16 cellular contexts compared by ENCODE assay signal in genomic region chr19:50837300-50837699, GRCh38. TPM values are rescaled to one million over a fixed set of nuclear protein-coding genes. Genes with fewer than 3 reads are reported as not detected.
DNase-seq lines count a peak whose midpoint lies in the region; ATAC-seq and TF ChIP-seq lines count a peak whose summit lies in the region.
"Had no signal": no experiment of that assay in that cellular context is flagged by ENCODE, and none has a peak within 500 bp of the region (broad histone marks: within the 10 kb centered on the region; RNA-seq: fewer than 3 reads in every experiment).

No MANE protein-coding gene starts in this region.

- TF ChIP-seq CTCF in Calu3 (IDR thresholded peaks at IDR 0.05; ENCODE audit: unreplicated experiment) (no peak), mucosa of descending colon (IDR thresholded peaks at IDR 0.05) (no peak)

- CTCF ChIA-PET in Calu3 (lab: Charles Lee) = no interaction called here
- CTCF ChIA-PET in T-cell (lab: Charles Lee) = no interaction called here

- H3K36me3 ChIP-seq in BLaER1 = no peaks in the 10 kb centered on the region
- no peaks in the 10 kb centered on the region for H3K36me3 ChIP-seq in mucosa of descending colon (ENCODE audit: low read depth)
- H3K36me3 ChIP-seq: cardiac muscle cell had no signal

- H4K20me1 ChIP-seq in BLaER1 = no peaks in the 10 kb centered on the region

- no TSS peak for BruUV-seq in Calu3 (replicated peaks; lab: Mats Ljungman, UMichigan)

- POLR2A ChIA-PET in T-cell (lab: Charles Lee) = interaction anchor here in 1 of 2 donors (0.7 kb wide), 1 partner anchor 110 kb away, joined by 6 read pairs; no protein-coding TSS in a partner anchor

- H3K27ac Mint-ChIP-seq in Calu3 (ENCODE audit: unreplicated experiment) (peak overlapping the region; percentile 86), T-cell (no peak overlapping the region)
- H3K27ac Mint-ChIP-seq: activated naive CD4-positive, alpha-beta T cell treated with anti-CD3 and anti-CD28 coated beads for 36 hours; CD8-positive, alpha-beta T cell had no signal

- H3K4me1 ChIP-seq in BLaER1 (peaks cover 39% of the 10 kb centered on the region), mucosa of descending colon (ENCODE audit: low read depth) (peaks cover 7% of the 10 kb centered on the region)

- H3K27me3 Mint-ChIP-seq in Calu3 (ENCODE audit: unreplicated experiment) (peaks cover 87% of the 10 kb centered on the region), T-cell (peaks cover 53% of the 10 kb centered on the region in 2 donors)

- H3K4me2 ChIP-seq in BLaER1 = peak overlapping the region; percentile 96

- H3K27ac ChIP-seq in BLaER1 = no peak overlapping the region
- H3K27ac ChIP-seq: cardiac muscle cell had no signal

- H3K27me3 ChIP-seq in BLaER1 = no peaks in the 10 kb centered on the region

- H3K9ac ChIP-seq in BLaER1 = no peak overlapping the region

- no peak for DNase-seq in Calu3
- DNase-seq in T-cell = no peak
- peak in 2 of 3 donors; percentile 64 to 67 for DNase-seq in mucosa of descending colon
- no peak for DNase-seq in retina
- DNase-seq in NCI-H2107 (lab: John Stamatoyannopoulos, UW) = no peak
- DNase-seq: activated CD8-positive, alpha-beta memory T cell treated with anti-CD3 and anti-CD28 coated beads for 24 hours; activated naive CD4-positive, alpha-beta T cell treated with anti-CD3 and anti-CD28 coated beads for 36 hours; CD8-positive, alpha-beta T cell; NCI-H524 had no signal

- H3K4me1 Mint-ChIP-seq in Calu3 (ENCODE audit: low read depth, unreplicated experiment) = peaks cover 12% of the 10 kb centered on the region
- peaks cover 8 to 17% (median 14%) of the 10 kb centered on the region in 3 donors for H3K4me1 Mint-ChIP-seq in T-cell

- ATAC-seq in T-cell (replicated peaks in 1 of 4) (no peak), mucosa of descending colon (peak; percentile 51), GM19395 (IDR thresholded peaks at IDR 0.05; ENCODE audit: unreplicated experiment) (no peak), GM18867 (IDR thresholded peaks at IDR 0.05; ENCODE audit: unreplicated experiment) (no peak)
- ATAC-seq: CD8-positive, alpha-beta T cell had no signal

- peaks cover 24% of the 10 kb centered on the region for H3K36me3 Mint-ChIP-seq in Calu3 (ENCODE audit: insufficient read depth, unreplicated experiment)
- H3K36me3 Mint-ChIP-seq in T-cell = no peaks in the 10 kb centered on the region
- H3K36me3 Mint-ChIP-seq: CD8-positive, alpha-beta T cell had no signal

- H3K4me3 Mint-ChIP-seq in Calu3 (ENCODE audit: low read depth, unreplicated experiment) (peak overlapping the region; percentile 79), T-cell (peak overlapping the region in 2 of 3 donors; percentile 10 to 82)

- H3K9me3 ChIP-seq in BLaER1 (peaks cover 6% of the 10 kb centered on the region), mucosa of descending colon (no peaks in the 10 kb centered on the region)

- H3K9me3 Mint-ChIP-seq in Calu3 (ENCODE audit: low read depth, unreplicated experiment) (no peaks in the 10 kb centered on the region), T-cell (peaks cover 0 to 7% (median 5%) of the 10 kb centered on the region in 3 donors)
- H3K9me3 Mint-ChIP-seq: activated naive CD4-positive, alpha-beta T cell treated with anti-CD3 and anti-CD28 coated beads for 36 hours had no signal

- intact Hi-C loops in Calu3 (cut with micrococcal nuclease; ENCODE audit: unreplicated experiment) (no loop called here), mucosa of descending colon (cut with DNase I, micrococcal nuclease) (no loop called here)

- H3K4me3 ChIP-seq in BLaER1 (no peak overlapping the region), mucosa of descending colon (no peak overlapping the region)
- H3K4me3 ChIP-seq: cardiac muscle cell had no signal

RNA-seq across cellular contexts. Expression of gene KLK15, which starts 3.9 kb away (rescaled TPM):
- total RNA-seq in Calu3 (2022) = not detected in 2 replicates
- not detected for total RNA-seq in T-cell
- 1 to 10 TPM in 2 of 3 donors, under 1 TPM in 1; 0.92 to 3.3 (median 2.3) TPM for total RNA-seq in mucosa of descending colon
- total RNA-seq: activated naive CD4-positive, alpha-beta T cell treated with anti-CD3 and anti-CD28 coated beads for 36 hours; cardiac muscle cell; CD8-positive, alpha-beta T cell; glomerular endothelial cell; HT-29; RPMI7951 had no signal

RNA-seq across cellular contexts. Expression of gene KLK1, which starts 13.7 kb away (rescaled TPM):
- not detected in 2 replicates for total RNA-seq in Calu3 (2022)
- total RNA-seq in T-cell = under 1 TPM in 3 of 5 donors, not detected in 2; 0.59 to 0.96 (median 0.60) TPM
- 100 to 1,000 TPM in 1 of 3 donors, 10 to 100 TPM in 2; 29.3 to 130 (median 80.6) TPM for total RNA-seq in mucosa of descending colon
- total RNA-seq: cardiac muscle cell; CD8-positive, alpha-beta T cell; glomerular endothelial cell; RPMI7951 had no signal

RNA-seq across cellular contexts. Expression of gene KLK3, which starts 17.4 kb away (rescaled TPM):
- total RNA-seq in Calu3 (2022) (not detected in 2 replicates), T-cell (not detected), mucosa of descending colon (1 to 10 TPM; 3.7 to 9.0 (median 4.8) TPM)
- total RNA-seq: activated naive CD4-positive, alpha-beta T cell treated with anti-CD3 and anti-CD28 coated beads for 36 hours; cardiac muscle cell; CD8-positive, alpha-beta T cell; glomerular endothelial cell; HT-29; RPMI7951 had no signal

RNA-seq across cellular contexts. Expression of gene KLK2, which starts 35.9 kb away (rescaled TPM):
- not detected in 2 replicates for total RNA-seq in Calu3 (2022)
- total RNA-seq in T-cell = not detected
- total RNA-seq in mucosa of descending colon = under 1 TPM in 1 of 3 donors, not detected in 2; 0.43 TPM
- total RNA-seq: activated naive CD4-positive, alpha-beta T cell treated with anti-CD3 and anti-CD28 coated beads for 36 hours; cardiac muscle cell; CD8-positive, alpha-beta T cell; glomerular endothelial cell; HT-29; RPMI7951 had no signal

RNA-seq across cellular contexts. Expression of gene ACP4, which starts 47.1 kb away (rescaled TPM):
- total RNA-seq in Calu3 (2022) (not detected in 2 replicates), T-cell (not detected), mucosa of descending colon (not detected)
- total RNA-seq: activated naive CD4-positive, alpha-beta T cell treated with anti-CD3 and anti-CD28 coated beads for 36 hours; cardiac muscle cell; CD8-positive, alpha-beta T cell; glomerular endothelial cell; HT-29; RPMI7951 had no signal

Comparison
In these comparisons a context has a peak if more than half of its experiments do, and no peak if none do; other contexts are left out.
1. DNase-seq: peak in mucosa of descending colon (2 of 3); none in Calu3 (single experiment), T-cell (0 of 34), retina (single experiment) and NCI-H2107 (single experiment).
2. RNA of gene KLK1, which starts 13.7 kb away (total RNA-seq): 29.3 to 130 TPM in mucosa of descending colon; 0.59 to 0.96 TPM in T-cell and not detected in Calu3; every median in the first group is over 10 times any median in the second.